Comparison of ENCODE assay signal across 1 cellular context in the genomic region with DNA sequence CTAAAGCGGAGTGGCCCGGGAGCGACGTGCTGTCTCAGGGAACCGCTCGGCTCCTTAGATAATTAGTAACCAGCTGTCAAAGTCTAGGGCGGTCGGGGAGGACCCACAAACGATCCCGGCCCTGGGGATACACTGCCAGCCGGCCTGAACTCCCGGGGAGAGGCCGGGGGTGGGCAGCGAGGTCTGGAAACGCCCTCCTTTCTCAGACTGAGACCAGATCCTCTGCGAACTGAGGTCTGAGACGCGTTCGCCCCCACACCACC.
A peak's percentile ranks its signal among the peaks of the same experiment; 100 is the strongest.
TF ChIP-seq lines count a peak whose summit lies in the region.

No MANE protein-coding gene starts in this region.

TF ChIP-seq in HepG2, 621 proteins besides CTCF, POLR2A, EP300 and RAD21 (continued from another document and continues in another):
- TF ChIP-seq, protein P1, sequence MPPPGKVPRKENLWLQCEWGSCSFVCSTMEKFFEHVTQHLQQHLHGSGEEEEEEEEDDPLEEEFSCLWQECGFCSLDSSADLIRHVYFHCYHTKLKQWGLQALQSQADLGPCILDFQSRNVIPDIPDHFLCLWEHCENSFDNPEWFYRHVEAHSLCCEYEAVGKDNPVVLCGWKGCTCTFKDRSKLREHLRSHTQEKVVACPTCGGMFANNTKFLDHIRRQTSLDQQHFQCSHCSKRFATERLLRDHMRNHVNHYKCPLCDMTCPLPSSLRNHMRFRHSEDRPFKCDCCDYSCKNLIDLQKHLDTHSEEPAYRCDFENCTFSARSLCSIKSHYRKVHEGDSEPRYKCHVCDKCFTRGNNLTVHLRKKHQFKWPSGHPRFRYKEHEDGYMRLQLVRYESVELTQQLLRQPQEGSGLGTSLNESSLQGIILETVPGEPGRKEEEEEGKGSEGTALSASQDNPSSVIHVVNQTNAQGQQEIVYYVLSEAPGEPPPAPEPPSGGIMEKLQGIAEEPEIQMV (CRISPR knock-in tag; IDR thresholded peaks at IDR 0.05; ENCODE audit: low read depth): no peak
- no peak for TF ChIP-seq NFRKB (IDR thresholded peaks at IDR 0.05)
- TF ChIP-seq, protein P2, sequence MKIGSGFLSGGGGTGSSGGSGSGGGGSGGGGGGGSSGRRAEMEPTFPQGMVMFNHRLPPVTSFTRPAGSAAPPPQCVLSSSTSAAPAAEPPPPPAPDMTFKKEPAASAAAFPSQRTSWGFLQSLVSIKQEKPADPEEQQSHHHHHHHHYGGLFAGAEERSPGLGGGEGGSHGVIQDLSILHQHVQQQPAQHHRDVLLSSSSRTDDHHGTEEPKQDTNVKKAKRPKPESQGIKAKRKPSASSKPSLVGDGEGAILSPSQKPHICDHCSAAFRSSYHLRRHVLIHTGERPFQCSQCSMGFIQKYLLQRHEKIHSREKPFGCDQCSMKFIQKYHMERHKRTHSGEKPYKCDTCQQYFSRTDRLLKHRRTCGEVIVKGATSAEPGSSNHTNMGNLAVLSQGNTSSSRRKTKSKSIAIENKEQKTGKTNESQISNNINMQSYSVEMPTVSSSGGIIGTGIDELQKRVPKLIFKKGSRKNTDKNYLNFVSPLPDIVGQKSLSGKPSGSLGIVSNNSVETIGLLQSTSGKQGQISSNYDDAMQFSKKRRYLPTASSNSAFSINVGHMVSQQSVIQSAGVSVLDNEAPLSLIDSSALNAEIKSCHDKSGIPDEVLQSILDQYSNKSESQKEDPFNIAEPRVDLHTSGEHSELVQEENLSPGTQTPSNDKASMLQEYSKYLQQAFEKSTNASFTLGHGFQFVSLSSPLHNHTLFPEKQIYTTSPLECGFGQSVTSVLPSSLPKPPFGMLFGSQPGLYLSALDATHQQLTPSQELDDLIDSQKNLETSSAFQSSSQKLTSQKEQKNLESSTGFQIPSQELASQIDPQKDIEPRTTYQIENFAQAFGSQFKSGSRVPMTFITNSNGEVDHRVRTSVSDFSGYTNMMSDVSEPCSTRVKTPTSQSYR (CRISPR knock-in tag; IDR thresholded peaks at IDR 0.05; ENCODE audit: borderline replicate concordance): no peak
- TF ChIP-seq, protein P3, sequence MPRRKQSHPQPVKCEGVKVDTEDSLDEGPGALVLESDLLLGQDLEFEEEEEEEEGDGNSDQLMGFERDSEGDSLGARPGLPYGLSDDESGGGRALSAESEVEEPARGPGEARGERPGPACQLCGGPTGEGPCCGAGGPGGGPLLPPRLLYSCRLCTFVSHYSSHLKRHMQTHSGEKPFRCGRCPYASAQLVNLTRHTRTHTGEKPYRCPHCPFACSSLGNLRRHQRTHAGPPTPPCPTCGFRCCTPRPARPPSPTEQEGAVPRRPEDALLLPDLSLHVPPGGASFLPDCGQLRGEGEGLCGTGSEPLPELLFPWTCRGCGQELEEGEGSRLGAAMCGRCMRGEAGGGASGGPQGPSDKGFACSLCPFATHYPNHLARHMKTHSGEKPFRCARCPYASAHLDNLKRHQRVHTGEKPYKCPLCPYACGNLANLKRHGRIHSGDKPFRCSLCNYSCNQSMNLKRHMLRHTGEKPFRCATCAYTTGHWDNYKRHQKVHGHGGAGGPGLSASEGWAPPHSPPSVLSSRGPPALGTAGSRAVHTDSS (CRISPR knock-in tag; conservative IDR thresholded peaks at IDR 0.05): no peak
- TF ChIP-seq, protein P4, sequence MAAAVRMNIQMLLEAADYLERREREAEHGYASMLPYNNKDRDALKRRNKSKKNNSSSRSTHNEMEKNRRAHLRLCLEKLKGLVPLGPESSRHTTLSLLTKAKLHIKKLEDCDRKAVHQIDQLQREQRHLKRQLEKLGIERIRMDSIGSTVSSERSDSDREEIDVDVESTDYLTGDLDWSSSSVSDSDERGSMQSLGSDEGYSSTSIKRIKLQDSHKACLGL (CRISPR knock-in tag; IDR thresholded peaks at IDR 0.05): no peak
- TF ChIP-seq EZH2 (conservative IDR thresholded peaks at IDR 0.05; ENCODE audit: low read depth, low read length): no peak
- TF ChIP-seq ETV5 (CRISPR knock-in tag; IDR thresholded peaks at IDR 0.05; ENCODE audit: borderline replicate concordance): no peak; the same call in 1 of the 2 replicates
- no peak for TF ChIP-seq HES4 (CRISPR knock-in tag; IDR thresholded peaks at IDR 0.05; ENCODE audit: borderline replicate concordance)
- no peak for TF ChIP-seq NFKBIZ (CRISPR knock-in tag; IDR thresholded peaks at IDR 0.05)
- no peak for TF ChIP-seq ZNF546 (CRISPR knock-in tag; conservative IDR thresholded peaks at IDR 0.05)
- no peak; the same call in 1 of the 2 replicates for TF ChIP-seq SOX5 (CRISPR knock-in tag; IDR thresholded peaks at IDR 0.05; ENCODE audit: borderline replicate concordance)
- TF ChIP-seq, protein P5, sequence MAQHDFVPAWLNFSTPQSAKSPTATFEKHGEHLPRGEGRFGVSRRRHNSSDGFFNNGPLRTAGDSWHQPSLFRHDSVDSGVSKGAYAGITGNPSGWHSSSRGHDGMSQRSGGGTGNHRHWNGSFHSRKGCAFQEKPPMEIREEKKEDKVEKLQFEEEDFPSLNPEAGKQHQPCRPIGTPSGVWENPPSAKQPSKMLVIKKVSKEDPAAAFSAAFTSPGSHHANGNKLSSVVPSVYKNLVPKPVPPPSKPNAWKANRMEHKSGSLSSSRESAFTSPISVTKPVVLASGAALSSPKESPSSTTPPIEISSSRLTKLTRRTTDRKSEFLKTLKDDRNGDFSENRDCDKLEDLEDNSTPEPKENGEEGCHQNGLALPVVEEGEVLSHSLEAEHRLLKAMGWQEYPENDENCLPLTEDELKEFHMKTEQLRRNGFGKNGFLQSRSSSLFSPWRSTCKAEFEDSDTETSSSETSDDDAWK (CRISPR knock-in tag; IDR thresholded peaks at IDR 0.05): no peak
- TF ChIP-seq ATAD3A (CRISPR knock-in tag; IDR thresholded peaks at IDR 0.05): no peak
- no peak; the same call in 1 of the 2 replicates for TF ChIP-seq NCOR1 (IDR thresholded peaks at IDR 0.05; ENCODE audit: borderline replicate concordance, low read length)
- no peak for TF ChIP-seq ZNF24 (IDR thresholded peaks at IDR 0.05)
- TF ChIP-seq ETV6 (CRISPR knock-in tag; conservative IDR thresholded peaks at IDR 0.05): no peak
- no peak; the same call in 1 of the 2 replicates for TF ChIP-seq FOXC1 (CRISPR knock-in tag; IDR thresholded peaks at IDR 0.05; ENCODE audit: borderline replicate concordance)
- TF ChIP-seq, protein P6, sequence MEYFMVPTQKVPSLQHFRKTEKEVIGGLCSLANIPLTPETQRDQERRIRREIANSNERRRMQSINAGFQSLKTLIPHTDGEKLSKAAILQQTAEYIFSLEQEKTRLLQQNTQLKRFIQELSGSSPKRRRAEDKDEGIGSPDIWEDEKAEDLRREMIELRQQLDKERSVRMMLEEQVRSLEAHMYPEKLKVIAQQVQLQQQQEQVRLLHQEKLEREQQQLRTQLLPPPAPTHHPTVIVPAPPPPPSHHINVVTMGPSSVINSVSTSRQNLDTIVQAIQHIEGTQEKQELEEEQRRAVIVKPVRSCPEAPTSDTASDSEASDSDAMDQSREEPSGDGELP (IDR thresholded peaks at IDR 0.05; ENCODE audit: borderline replicate concordance, low read depth): peak; percentile 67; the same call in 1 of the 2 replicates
- TF ChIP-seq TEAD2 (CRISPR knock-in tag; IDR thresholded peaks at IDR 0.05): no peak
- 0 out of 2 replicates have a peak, but pooled peaks have one; percentile 38 for TF ChIP-seq THAP11 (CRISPR knock-in tag; IDR thresholded peaks at IDR 0.05)
- TF ChIP-seq, protein P7, sequence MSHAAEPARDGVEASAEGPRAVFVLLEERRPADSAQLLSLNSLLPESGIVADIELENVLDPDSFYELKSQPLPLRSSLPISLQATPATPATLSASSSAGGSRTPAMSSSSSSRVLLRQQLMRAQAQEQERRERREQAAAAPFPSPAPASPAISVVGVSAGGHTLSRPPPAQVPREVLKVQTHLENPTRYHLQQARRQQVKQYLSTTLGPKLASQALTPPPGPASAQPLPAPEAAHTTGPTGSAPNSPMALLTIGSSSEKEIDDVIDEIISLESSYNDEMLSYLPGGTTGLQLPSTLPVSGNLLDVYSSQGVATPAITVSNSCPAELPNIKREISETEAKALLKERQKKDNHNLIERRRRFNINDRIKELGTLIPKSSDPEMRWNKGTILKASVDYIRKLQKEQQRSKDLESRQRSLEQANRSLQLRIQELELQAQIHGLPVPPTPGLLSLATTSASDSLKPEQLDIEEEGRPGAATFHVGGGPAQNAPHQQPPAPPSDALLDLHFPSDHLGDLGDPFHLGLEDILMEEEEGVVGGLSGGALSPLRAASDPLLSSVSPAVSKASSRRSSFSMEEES (CRISPR knock-in tag; IDR thresholded peaks at IDR 0.05): no peak
- no peak for TF ChIP-seq ZNF780A (CRISPR knock-in tag; IDR thresholded peaks at IDR 0.05)
- no peak for TF ChIP-seq ELF4 (CRISPR knock-in tag; IDR thresholded peaks at IDR 0.05; ENCODE audit: borderline replicate concordance)
- TF ChIP-seq, protein P8, sequence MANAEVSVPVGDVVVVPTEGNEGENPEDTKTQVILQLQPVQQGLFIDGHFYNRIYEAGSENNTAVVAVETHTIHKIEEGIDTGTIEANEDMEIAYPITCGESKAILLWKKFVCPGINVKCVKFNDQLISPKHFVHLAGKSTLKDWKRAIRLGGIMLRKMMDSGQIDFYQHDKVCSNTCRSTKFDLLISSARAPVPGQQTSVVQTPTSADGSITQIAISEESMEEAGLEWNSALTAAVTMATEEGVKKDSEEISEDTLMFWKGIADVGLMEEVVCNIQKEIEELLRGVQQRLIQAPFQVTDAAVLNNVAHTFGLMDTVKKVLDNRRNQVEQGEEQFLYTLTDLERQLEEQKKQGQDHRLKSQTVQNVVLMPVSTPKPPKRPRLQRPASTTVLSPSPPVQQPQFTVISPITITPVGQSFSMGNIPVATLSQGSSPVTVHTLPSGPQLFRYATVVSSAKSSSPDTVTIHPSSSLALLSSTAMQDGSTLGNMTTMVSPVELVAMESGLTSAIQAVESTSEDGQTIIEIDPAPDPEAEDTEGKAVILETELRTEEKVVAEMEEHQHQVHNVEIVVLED (CRISPR knock-in tag; IDR thresholded peaks at IDR 0.05; ENCODE audit: borderline replicate concordance): no peak
- TF ChIP-seq, protein P9, sequence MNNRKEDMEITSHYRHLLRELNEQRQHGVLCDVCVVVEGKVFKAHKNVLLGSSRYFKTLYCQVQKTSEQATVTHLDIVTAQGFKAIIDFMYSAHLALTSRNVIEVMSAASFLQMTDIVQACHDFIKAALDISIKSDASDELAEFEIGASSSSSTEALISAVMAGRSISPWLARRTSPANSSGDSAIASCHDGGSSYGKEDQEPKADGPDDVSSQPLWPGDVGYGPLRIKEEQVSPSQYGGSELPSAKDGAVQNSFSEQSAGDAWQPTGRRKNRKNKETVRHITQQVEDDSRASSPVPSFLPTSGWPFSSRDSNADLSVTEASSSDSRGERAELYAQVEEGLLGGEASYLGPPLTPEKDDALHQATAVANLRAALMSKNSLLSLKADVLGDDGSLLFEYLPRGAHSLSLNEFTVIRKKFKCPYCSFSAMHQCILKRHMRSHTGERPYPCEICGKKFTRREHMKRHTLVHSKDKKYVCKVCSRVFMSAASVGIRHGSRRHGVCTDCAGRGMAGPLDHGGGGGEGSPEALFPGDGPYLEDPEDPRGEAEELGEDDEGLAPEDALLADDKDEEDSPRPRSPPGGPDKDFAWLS (CRISPR knock-in tag; IDR thresholded peaks at IDR 0.05; ENCODE audit: borderline replicate concordance): no peak
- no peak for TF ChIP-seq ZNF333 (CRISPR knock-in tag; IDR thresholded peaks at IDR 0.05; ENCODE audit: borderline replicate concordance)
- no peak for TF ChIP-seq TCF7L2 (IDR thresholded peaks at IDR 0.05; ENCODE audit: low read depth, low read length)
- TF ChIP-seq ZFP37 (CRISPR knock-in tag; IDR thresholded peaks at IDR 0.05; ENCODE audit: borderline replicate concordance): 0 out of 2 replicates have a peak, but pooled peaks have one; percentile 54
- no peak for TF ChIP-seq HNF4A (CRISPR knock-in tag; IDR thresholded peaks at IDR 0.05)
- TF ChIP-seq KLF6 (CRISPR knock-in tag; IDR thresholded peaks at IDR 0.05): no peak
- TF ChIP-seq, protein P10, sequence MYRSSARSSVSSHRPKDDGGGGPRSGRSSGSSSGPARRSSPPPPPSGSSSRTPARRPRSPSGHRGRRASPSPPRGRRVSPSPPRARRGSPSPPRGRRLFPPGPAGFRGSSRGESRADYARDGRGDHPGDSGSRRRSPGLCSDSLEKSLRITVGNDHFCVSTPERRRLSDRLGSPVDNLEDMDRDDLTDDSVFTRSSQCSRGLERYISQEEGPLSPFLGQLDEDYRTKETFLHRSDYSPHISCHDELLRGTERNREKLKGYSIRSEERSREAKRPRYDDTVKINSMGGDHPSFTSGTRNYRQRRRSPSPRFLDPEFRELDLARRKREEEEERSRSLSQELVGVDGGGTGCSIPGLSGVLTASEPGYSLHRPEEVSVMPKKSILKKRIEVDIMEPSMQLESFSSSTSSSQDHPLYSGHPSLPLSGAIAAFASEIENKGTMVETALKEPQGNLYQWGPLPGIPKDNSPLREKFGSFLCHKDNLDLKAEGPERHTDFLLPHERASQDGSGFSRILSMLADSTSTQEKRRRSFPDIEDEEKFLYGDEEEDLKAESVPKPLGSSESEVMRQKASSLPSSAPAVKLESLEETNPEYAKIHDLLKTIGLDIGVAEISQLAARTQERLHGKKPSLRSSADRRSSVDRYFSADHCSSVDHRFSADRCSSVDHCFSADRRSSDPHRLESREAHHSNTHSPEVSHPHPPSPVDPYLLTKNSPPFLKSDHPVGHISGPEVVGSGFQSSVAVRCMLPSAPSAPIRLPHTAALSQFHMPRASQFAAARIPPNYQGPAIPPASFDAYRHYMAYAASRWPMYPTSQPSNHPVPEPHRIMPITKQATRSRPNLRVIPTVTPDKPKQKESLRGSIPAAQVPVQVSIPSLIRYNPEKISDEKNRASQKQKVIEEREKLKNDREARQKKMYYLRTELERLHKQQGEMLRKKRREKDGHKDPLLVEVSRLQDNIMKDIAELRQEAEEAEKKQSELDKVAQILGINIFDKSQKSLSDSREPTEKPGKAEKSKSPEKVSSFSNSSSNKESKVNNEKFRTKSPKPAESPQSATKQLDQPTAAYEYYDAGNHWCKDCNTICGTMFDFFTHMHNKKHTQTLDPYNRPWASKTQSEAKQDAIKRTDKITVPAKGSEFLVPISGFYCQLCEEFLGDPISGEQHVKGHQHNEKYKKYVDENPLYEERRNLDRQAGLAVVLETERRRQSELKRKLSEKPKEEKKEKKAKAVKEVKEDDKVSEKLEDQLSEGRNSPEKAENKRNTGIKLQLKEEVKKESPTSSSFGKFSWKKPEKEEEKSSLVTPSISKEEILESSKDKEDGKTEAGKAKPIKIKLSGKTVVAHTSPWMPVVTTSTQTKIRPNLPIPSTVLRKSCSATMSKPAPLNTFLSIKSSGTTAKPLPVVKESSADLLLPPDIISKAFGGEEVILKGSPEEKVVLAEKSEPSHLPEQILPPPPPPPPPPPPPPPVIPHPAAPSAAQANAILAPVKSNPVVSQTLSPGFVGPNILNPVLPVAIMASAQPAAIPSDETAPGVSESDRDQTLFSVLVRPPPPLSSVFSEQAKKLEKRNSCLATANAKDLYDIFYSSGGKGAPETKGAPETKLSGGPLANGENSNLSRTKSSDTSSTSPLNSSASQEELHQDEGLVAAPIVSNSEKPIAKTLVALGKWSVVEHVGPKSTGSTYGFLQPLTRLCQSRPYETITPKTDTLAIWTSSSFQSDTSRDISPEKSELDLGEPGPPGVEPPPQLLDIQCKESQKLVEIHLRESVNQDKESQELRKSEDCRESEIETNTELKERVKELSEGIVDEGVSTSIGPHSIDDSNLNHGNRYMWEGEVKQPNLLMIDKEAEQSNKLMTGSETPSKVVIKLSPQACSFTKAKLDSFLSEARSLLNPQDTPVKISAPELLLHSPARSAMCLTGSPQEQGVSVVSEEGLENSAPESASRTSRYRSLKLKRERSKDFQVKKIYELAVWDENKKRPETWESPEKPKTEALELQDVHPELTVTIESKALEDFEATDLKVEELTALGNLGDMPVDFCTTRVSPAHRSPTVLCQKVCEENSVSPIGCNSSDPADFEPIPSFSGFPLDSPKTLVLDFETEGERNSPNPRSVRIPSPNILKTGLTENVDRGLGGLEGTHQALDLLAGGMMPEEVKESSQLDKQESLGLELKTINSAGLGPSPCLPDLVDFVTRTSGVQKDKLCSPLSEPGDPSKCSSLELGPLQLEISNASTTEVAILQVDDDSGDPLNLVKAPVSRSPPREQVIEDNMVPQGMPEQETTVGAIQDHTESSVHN (CRISPR knock-in tag; IDR thresholded peaks at IDR 0.05): no peak
- TF ChIP-seq ZNF652 (CRISPR knock-in tag; IDR thresholded peaks at IDR 0.05; ENCODE audit: borderline replicate concordance, low read depth): no peak
- TF ChIP-seq ZNF761 (CRISPR knock-in tag; conservative IDR thresholded peaks at IDR 0.05): no peak
